ENCODE assay signal across 20 cellular contexts in the genomic region with DNA sequence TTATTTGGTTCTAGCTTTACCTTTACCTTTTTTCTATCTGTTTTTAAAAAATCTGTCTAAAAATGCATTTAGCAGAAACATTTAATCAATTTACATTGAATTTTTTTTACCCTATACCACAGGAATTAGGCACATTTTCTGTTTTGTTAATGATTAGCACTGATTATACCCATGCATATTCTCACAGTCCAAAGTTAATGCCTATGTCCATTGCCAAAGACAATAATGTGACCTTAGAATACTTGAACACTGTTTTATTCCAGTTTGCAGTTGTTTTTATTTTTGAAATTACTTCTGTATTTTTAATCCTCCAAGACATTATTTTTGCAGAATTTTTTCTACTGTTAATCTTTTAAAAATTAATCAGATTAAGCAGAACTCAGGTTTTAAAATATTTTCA. TPM values are rescaled to one million over a fixed set of nuclear protein-coding genes. Genes with fewer than 3 reads are reported as not detected.
A peak's percentile ranks its signal among the peaks of the same experiment; 100 is the strongest.
DNase-seq lines count a peak whose midpoint lies in the region; ATAC-seq, FAIRE-seq and TF ChIP-seq lines count a peak whose summit lies in the region.
"Had no signal": no experiment of that assay in that cellular context is flagged by ENCODE, and none has a peak within 500 bp of the region (broad histone marks: within the 10 kb centered on the region; RNA-seq: fewer than 3 reads in every experiment).

No MANE protein-coding gene starts in this region.

- ATAC-seq in body of pancreas (no peak), left lobe of liver (peak; percentile 81), pancreas (peak in 3 of 4 donors; percentile 45 to 56 (median 56)), HG03342 (IDR thresholded peaks at IDR 0.05; ENCODE audit: unreplicated experiment) (no peak)
- ATAC-seq: CD8-positive, alpha-beta T cell had no signal

- H3K36me3 ChIP-seq in body of pancreas (replicated peaks in 1 of 2; ENCODE audit: insufficient read depth in 1 of 2, low read depth in 2 of 2) (peaks cover 0 to 5% of the 10 kb centered on the region in 2 donors), pancreas (peaks cover 0 to 3% (median 2%) of the 10 kb centered on the region in 3 donors)
- H3K36me3 ChIP-seq: HAP-1 had no signal

- H3K27ac ChIP-seq in body of pancreas (peak overlapping the region in 3 of 4 donors; percentile 45 to 94 (median 94)), pancreas (peak overlapping the region in 2 of 4 donors; percentile 71 to 83)

- intact Hi-C loops in body of pancreas (cut with DNase I) (no loop called here), pancreas (cut with DNase I) (no loop called here)

- H3K9me3 ChIP-seq in body of pancreas (no peaks in the 10 kb centered on the region), pancreas (no peaks in the 10 kb centered on the region)
- H3K9me3 ChIP-seq: HAP-1 had no signal

- H3K4me1 ChIP-seq in body of pancreas (peaks cover 32% of the 10 kb centered on the region), pancreas (peaks cover 0 to 15% (median 10%) of the 10 kb centered on the region in 3 donors)
- H3K4me1 ChIP-seq: HAP-1 had no signal

- H3K4me3 ChIP-seq in body of pancreas = no peak overlapping the region
- no peak overlapping the region for H3K4me3 ChIP-seq in pancreas
- H3K4me3 ChIP-seq: HAP-1 had no signal

- TF ChIP-seq CTCF in body of pancreas (IDR thresholded peaks at IDR 0.05) = no peak
- no peak for TF ChIP-seq CTCF in pancreas (IDR thresholded peaks at IDR 0.05)

- no peak for FAIRE-seq in pancreas (lab: Jason Lieb, UNC)
- FAIRE-seq: D721Med, GM12892, H1 had no signal

- no peak for TF ChIP-seq POLR2A in body of pancreas (IDR thresholded peaks at IDR 0.05)

- H3K27me3 ChIP-seq in body of pancreas (no peaks in the 10 kb centered on the region), pancreas (no peaks in the 10 kb centered on the region)

- DNase-seq in body of pancreas = no peak
- DNase-seq in left lobe of liver (ENCODE audit: low spot score) = no peak
- DNase-seq in pancreas = no peak
- DNase-seq in activated CD8-positive, alpha-beta memory T cell treated with anti-CD3 and anti-CD28 coated beads, Interleukin-2, amount 50 U/mL, for 4 hours = no peak
- DNase-seq in activated CD4-positive, CD25-positive, alpha-beta regulatory T cell treated with anti-CD3 and anti-CD28 coated beads, Interleukin-2, amount 50 U/mL, for 72 hours = no peak
- DNase-seq: CD8-positive, alpha-beta T cell; COR-L47; DMS153; DMS79 treated with DMSO at 0.1 percent for 48 hours; EL; HFFc6; IMR-90 had no signal

RNA-seq across cellular contexts. Expression of a gene that starts 11.0 kb away (rescaled TPM):
- total RNA-seq in body of pancreas (1,000 to 10,000 TPM in 1 of 2 donors, 100 to 1,000 TPM in 1; 894 to 1,483 TPM), left lobe of liver (18.0 TPM), pancreas (1,000 to 10,000 TPM in 3 of 6 donors, 100 to 1,000 TPM in 3; 343 to 2,598 (median 964) TPM)
- 100 to 1,000 TPM; 318 to 597 TPM for polyA plus RNA-seq in pancreas

RNA-seq across cellular contexts. Expression of a gene that starts 34.9 kb away (rescaled TPM):
- total RNA-seq in body of pancreas = 10 to 100 TPM; 42.3 to 74.2 TPM
- total RNA-seq in left lobe of liver = 12.7 TPM
- 10 to 100 TPM in 5 of 6 donors, 1 to 10 TPM in 1; 8.9 to 28.7 (median 21.1) TPM for total RNA-seq in pancreas
- polyA plus RNA-seq in pancreas = 10 to 100 TPM; 11.5 to 31.8 TPM

RNA-seq across cellular contexts. Expression of a gene that starts 56.8 kb away (rescaled TPM):
- total RNA-seq in body of pancreas = over 10,000 TPM in 1 of 2 donors, 1,000 to 10,000 TPM in 1; 4,537 to 10,829 TPM
- 0.60 TPM for total RNA-seq in left lobe of liver
- over 10,000 TPM in 1 of 6 donors, 1,000 to 10,000 TPM in 5; 1,431 to 10,733 (median 5,290) TPM for total RNA-seq in pancreas
- polyA plus RNA-seq in pancreas = 1,000 to 10,000 TPM; 1,297 to 1,480 TPM
- total RNA-seq: A673; CD8-positive, alpha-beta T cell; H1; HFFc6; IMR-90 had no signal
- polyA plus RNA-seq: BJ, CD14-positive monocyte, H1, IMR-90 had no signal

Comparison
In these comparisons a context has a peak if more than half of its experiments do, and no peak if none do; other contexts are left out.
1. ATAC-seq: peak in left lobe of liver (single experiment) and pancreas (3 of 4); none in body of pancreas (single experiment) and HG03342 (single experiment).
2. RNA of a gene that starts 11.0 kb away (total RNA-seq): 894 to 1,483 TPM in body of pancreas and 343 to 2,598 TPM in pancreas; 18.0 TPM in left lobe of liver (single experiment); every median in the first group is over 10 times any median in the second.
3. RNA of a gene that starts 56.8 kb away (total RNA-seq): 4,537 to 10,829 TPM in body of pancreas and 1,431 to 10,733 TPM in pancreas; 0.60 TPM in left lobe of liver (single experiment); every median in the first group is over 100 times any median in the second.